Comparison of ENCODE assay signal across 1 cellular context in genomic region chr7:111184960-111185359, GRCh38.
TF ChIP-seq lines count a peak whose summit lies in the region.

No MANE protein-coding gene starts in this region.

TF ChIP-seq in GM12878, 131 proteins besides CTCF, POLR2A, EP300 and RAD21 (continued from another document):
- no peak for TF ChIP-seq E2F8 (IDR thresholded peaks at IDR 0.05; ENCODE audit: low read depth, partially characterized antibody)
- no peak for TF ChIP-seq SREBF2 (IDR thresholded peaks at IDR 0.05; ENCODE audit: low read length)
- TF ChIP-seq BCL11A (IDR thresholded peaks at IDR 0.05; ENCODE audit: low read depth, low read length): no peak
- no peak for TF ChIP-seq TARDBP (IDR thresholded peaks at IDR 0.05; ENCODE audit: borderline replicate concordance)
- no peak for TF ChIP-seq E4F1 (IDR thresholded peaks at IDR 0.05; ENCODE audit: borderline replicate concordance, partially characterized antibody)
- no peak for TF ChIP-seq WRNIP1 (IDR thresholded peaks at IDR 0.05; ENCODE audit: borderline replicate concordance, low read depth, low read length)
- no peak for TF ChIP-seq HSF1 (IDR thresholded peaks at IDR 0.05; ENCODE audit: low read depth, low read length)
- no peak for TF ChIP-seq CHD4 (IDR thresholded peaks at IDR 0.05)
- no peak for TF ChIP-seq MXI1 (IDR thresholded peaks at IDR 0.05; ENCODE audit: low read depth, low read length)
